In the genomic region with DNA sequence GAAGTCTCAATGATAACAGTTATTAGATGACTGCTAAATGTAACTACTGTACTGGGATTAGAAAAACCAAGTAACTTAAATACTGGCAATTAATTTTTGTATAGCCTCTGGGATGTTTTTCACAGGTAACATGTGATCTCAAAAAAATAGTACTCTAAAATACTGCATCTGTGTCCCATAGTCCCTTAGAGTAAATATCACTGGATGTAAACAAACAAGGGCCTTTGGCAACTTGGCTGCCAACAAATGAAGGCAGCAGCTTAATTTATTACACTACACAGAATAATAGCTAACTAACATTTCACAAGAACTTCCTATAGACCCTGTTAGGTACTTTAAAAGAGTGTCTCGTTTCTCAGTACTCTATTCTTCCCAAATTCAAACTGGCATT, we compare ENCODE assay signal across 12 cellular contexts. TPM values are rescaled to one million over a fixed set of nuclear protein-coding genes. Genes with fewer than 3 reads are reported as not detected.
DNase-seq lines count a peak whose midpoint lies in the region; ATAC-seq lines count a peak whose summit lies in the region.
"Had no signal": no experiment of that assay in that cellular context is flagged by ENCODE, and none has a peak within 500 bp of the region (broad histone marks: within the 10 kb centered on the region; RNA-seq: fewer than 3 reads in every experiment).

No MANE protein-coding gene starts in this region.

- DNase-seq in T-cell (no peak), NCI-H187 treated with DMSO at 0.1 percent for 48 hours (lab: John Stamatoyannopoulos, UW) (no peak), hepatic stellate cell (ENCODE audit: low spot score) (no peak), H7 (no peak)
- DNase-seq in natural killer cell treated with Interleukin-12 subunit alpha and Interleukin-12 subunit beta and Interleukin-15 and Interleukin-18, amount 100 ng/mL, for 72 hours (ENCODE audit: low spot score), result no peak
- DNase-seq: DMS 273 treated with DMSO at 0.1 percent for 48 hours, heart right ventricle had no signal

- ATAC-seq in GM18907 (IDR thresholded peaks at IDR 0.05; ENCODE audit: unreplicated experiment) (peak; percentile 29), GM21526 (IDR thresholded peaks at IDR 0.05; ENCODE audit: low FRiP score, unreplicated experiment) (peak; percentile 16), T-cell (replicated peaks in 1 of 4) (no peak), GM21515 (IDR thresholded peaks at IDR 0.05; ENCODE audit: unreplicated experiment) (no peak)
- no peak for ATAC-seq in natural killer cell treated with Interleukin-12 subunit alpha and Interleukin-12 subunit beta and Interleukin-15 and Interleukin-18, amount 100 ng/mL, for 72 hours

- no peaks in the 10 kb centered on the region for H3K36me3 Mint-ChIP-seq in T-cell
- no peaks in the 10 kb centered on the region for H3K36me3 Mint-ChIP-seq in natural killer cell treated with Interleukin-12 subunit alpha and Interleukin-12 subunit beta and Interleukin-15 and Interleukin-18, amount 100 ng/mL, for 72 hours

- POLR2A ChIA-PET in T-cell (lab: Charles Lee), result no interaction called here

- H3K4me3 ChIP-seq in H7 (ENCODE audit: insufficient read depth, low read depth, low read length), result no peak overlapping the region
- H3K4me3 ChIP-seq: heart right ventricle, prostate gland, thoracic aorta had no signal

- peaks cover 19 to 36% (median 20%) of the 10 kb centered on the region in 3 donors for H3K4me1 Mint-ChIP-seq in T-cell
- peaks cover 40 to 47% of the 10 kb centered on the region in 2 donors for H3K4me1 Mint-ChIP-seq in natural killer cell treated with Interleukin-12 subunit alpha and Interleukin-12 subunit beta and Interleukin-15 and Interleukin-18, amount 100 ng/mL, for 72 hours (ENCODE audit: low read depth in 2 of 2)

- H3K36me3 ChIP-seq in H7 (replicated peaks; ENCODE audit: control insufficient read depth, insufficient read depth, low read length), result no peaks in the 10 kb centered on the region
- H3K36me3 ChIP-seq: heart right ventricle, prostate gland, thoracic aorta had no signal

- H3K4me3 Mint-ChIP-seq in T-cell, result no peak overlapping the region
- H3K4me3 Mint-ChIP-seq in natural killer cell treated with Interleukin-12 subunit alpha and Interleukin-12 subunit beta and Interleukin-15 and Interleukin-18, amount 100 ng/mL, for 72 hours, result peak overlapping the region; percentile 49

- peak overlapping the region; percentile 54 to 79 for H3K27ac Mint-ChIP-seq in T-cell
- H3K27ac Mint-ChIP-seq in natural killer cell treated with Interleukin-12 subunit alpha and Interleukin-12 subunit beta and Interleukin-15 and Interleukin-18, amount 100 ng/mL, for 72 hours, result peak overlapping the region; percentile 40 to 77

- CTCF ChIA-PET in T-cell (lab: Charles Lee), result interaction anchor here (0.6 to 2.0 kb wide), 4 partner anchors 17 to 1664 kb away, joined by 3 to 6 read pairs (median 4); no protein-coding TSS in a partner anchor

- no peaks in the 10 kb centered on the region for H3K27me3 Mint-ChIP-seq in T-cell
- no peaks in the 10 kb centered on the region for H3K27me3 Mint-ChIP-seq in natural killer cell treated with Interleukin-12 subunit alpha and Interleukin-12 subunit beta and Interleukin-15 and Interleukin-18, amount 100 ng/mL, for 72 hours

- H3K27me3 ChIP-seq in H7 (ENCODE audit: control insufficient read depth, insufficient read depth, low read length), result no peaks in the 10 kb centered on the region
- H3K27me3 ChIP-seq: heart right ventricle had no signal

- H3K9me3 Mint-ChIP-seq in T-cell, result no peaks in the 10 kb centered on the region
- no peaks in the 10 kb centered on the region for H3K9me3 Mint-ChIP-seq in natural killer cell treated with Interleukin-12 subunit alpha and Interleukin-12 subunit beta and Interleukin-15 and Interleukin-18, amount 100 ng/mL, for 72 hours

RNA-seq across cellular contexts. Expression of gene ARHGAP18, which starts 14.0 kb away (rescaled TPM):
- 1 to 10 TPM; 3.6 to 4.3 (median 4.0) TPM for total RNA-seq in T-cell
- 10 to 100 TPM; 10.4 to 14.3 TPM for total RNA-seq in natural killer cell treated with Interleukin-12 subunit alpha and Interleukin-12 subunit beta and Interleukin-15 and Interleukin-18, amount 100 ng/mL, for 72 hours
- 3.9 and 4.0 TPM in 2 replicates for total RNA-seq in H7 (2014; rRNA removed; shearing (Covaris generic))

Comparison
In these comparisons a context has a peak if more than half of its experiments do, and no peak if none do; other contexts are left out.
1. ATAC-seq: peak in GM18907 (single experiment) and GM21526 (single experiment); none in T-cell (0 of 4), natural killer cell treated with Interleukin-12 subunit alpha and Interleukin-12 subunit beta and Interleukin-15 and Interleukin-18, amount 100 ng/mL, for 72 hours (0 of 2) and GM21515 (single experiment).